Comparison of ENCODE assay signal across 22 cellular contexts in genomic region chr4:105350859-105351494, GRCh38.
DNase-seq lines count a peak whose midpoint lies in the region; ATAC-seq lines count a peak whose summit lies in the region.
"Had no signal": no experiment of that assay in that cellular context is flagged by ENCODE, and none has a peak within 500 bp of the region (broad histone marks: within the 10 kb centered on the region; RNA-seq: fewer than 3 reads in every experiment).

No MANE protein-coding gene starts in this region.

- H3K36me3 ChIP-seq in adipocyte (ENCODE audit: control insufficient read depth, insufficient read depth, low read length, severe bottlenecking): no peaks in the 10 kb centered on the region
- H3K36me3 ChIP-seq: heart left ventricle had no signal

- H3K9me3 ChIP-seq in adipocyte (ENCODE audit: control insufficient read depth, low read length): no peaks in the 10 kb centered on the region
- H3K9me3 ChIP-seq: BLaER1, heart left ventricle had no signal

- DNase-seq in CD1c-positive myeloid dendritic cell (ENCODE audit: extremely low spot score): peak; percentile 54
- DNase-seq in KBM-7: peak; percentile 32
- peak; percentile 45 for DNase-seq in adipocyte (ENCODE audit: low read depth)
- peak; percentile 42 for DNase-seq in iris pigment epithelial cell (ENCODE audit: low read depth)
- DNase-seq in foreskin melanocyte: no peak
- DNase-seq in HK-2 (ENCODE audit: unreplicated experiment): no peak
- no peak for DNase-seq in Right ventricle myocardium superior
- DNase-seq: activated CD4-positive, alpha-beta T cell treated with anti-CD3 and anti-CD28 coated beads for 4 hours; activated T-cell treated with anti-CD3 and anti-CD28 coated beads, Interleukin-2, amount 50 U/mL, for 4 hours; amygdala; DND-41; dorsolateral prefrontal cortex; H9; heart left ventricle; Kasumi-1; natural killer cell; NCI-H2029; retina; stimulated activated CD4-positive, alpha-beta T cell treated with anti-CD3 and anti-CD28 coated beads, Interleukin-2, amount 100 ng/mL, for 48 hours; SW 1271 had no signal

- no peaks in the 10 kb centered on the region for H3K4me1 ChIP-seq in adipocyte (ENCODE audit: control insufficient read depth, insufficient read depth, low read length)

- in situ Hi-C loops in KBM-7 (cut with MboI; ENCODE audit: low pct_unique_long_range_greater_than_20kb, low sequenced_read_pairs): no loop called here

- no peak overlapping the region for H3K9ac ChIP-seq in adipocyte (ENCODE audit: low read length)
- H3K9ac ChIP-seq: BLaER1 had no signal

- ATAC-seq in GM18511 (IDR thresholded peaks at IDR 0.05; ENCODE audit: unreplicated experiment) (no peak), Right ventricle myocardium superior (ENCODE audit: poor library complexity) (no peak)
- ATAC-seq: activated T-cell treated with anti-CD3 and anti-CD28 coated beads, Interleukin-2, amount 50 U/mL, for 4 hours; natural killer cell had no signal

- intact Hi-C loops in Right ventricle myocardium superior (cut with DNase I): no loop called here

- no peak overlapping the region for H3K4me3 ChIP-seq in adipocyte (ENCODE audit: low read length)
- H3K4me3 ChIP-seq: BLaER1, dorsolateral prefrontal cortex, heart left ventricle had no signal

- H3K27me3 ChIP-seq in adipocyte (replicated peaks; ENCODE audit: control insufficient read depth, insufficient read depth, low read length): no peaks in the 10 kb centered on the region
- H3K27me3 ChIP-seq: BLaER1, dorsolateral prefrontal cortex, heart left ventricle had no signal

Comparison
In these comparisons a context has a peak if more than half of its experiments do, and no peak if none do; other contexts are left out.
1. DNase-seq: peak in CD1c-positive myeloid dendritic cell (single experiment), KBM-7 (single experiment), adipocyte (single experiment) and iris pigment epithelial cell (single experiment); none in foreskin melanocyte (single experiment), HK-2 (single experiment) and Right ventricle myocardium superior (single experiment).